In genomic region chr1:8465692-8466091, GRCh38 we compare ENCODE assay signal across 13 cellular contexts.
A peak's percentile ranks its signal among the peaks of the same experiment; 100 is the strongest.
DNase-seq lines count a peak whose midpoint lies in the region; ATAC-seq and TF ChIP-seq lines count a peak whose summit lies in the region.
"Had no signal": no experiment of that assay in that cellular context is flagged by ENCODE, and none has a peak within 500 bp of the region (broad histone marks: within the 10 kb centered on the region; RNA-seq: fewer than 3 reads in every experiment).

No MANE protein-coding gene starts in this region.

- H3K27me3 Mint-ChIP-seq in CD8-positive, alpha-beta T cell (ENCODE audit: low read depth), result no peaks in the 10 kb centered on the region

- peak overlapping the region; percentile 9; the same call in 1 of the 2 replicates for H3K4me3 ChIP-seq in DOHH2 (ENCODE audit: low read length)
- H3K4me3 ChIP-seq in sigmoid colon, result no peak overlapping the region
- no peak overlapping the region for H3K4me3 ChIP-seq in CD8-positive, alpha-beta T cell (ENCODE audit: low read depth, low read length)

- no peaks in the 10 kb centered on the region for H3K27me3 ChIP-seq in DOHH2 (ENCODE audit: control insufficient read depth, low read length)
- H3K27me3 ChIP-seq in sigmoid colon, result no peaks in the 10 kb centered on the region
- H3K27me3 ChIP-seq in CD8-positive, alpha-beta T cell (ENCODE audit: insufficient read depth, low read length), result no peaks in the 10 kb centered on the region

- no peaks in the 10 kb centered on the region for H3K9me3 Mint-ChIP-seq in CD8-positive, alpha-beta T cell

- H3K36me3 ChIP-seq in DOHH2 (ENCODE audit: control insufficient read depth, low read length) (peaks cover 30% of the 10 kb centered on the region), sigmoid colon (no peaks in the 10 kb centered on the region)
- H3K36me3 ChIP-seq in CD8-positive, alpha-beta T cell (ENCODE audit: insufficient read depth, low read length), result no peaks in the 10 kb centered on the region

- ATAC-seq in GM18873 (IDR thresholded peaks at IDR 0.05; ENCODE audit: low FRiP score, unreplicated experiment), result no peak
- ATAC-seq in HG02759 (IDR thresholded peaks at IDR 0.05; ENCODE audit: unreplicated experiment), result no peak
- ATAC-seq in CD8-positive, alpha-beta T cell, result no peak
- ATAC-seq: stimulated activated naive CD8-positive, alpha-beta T cell treated with anti-CD3 and anti-CD28 coated beads, Interleukin-15, Interleukin-2, amounts not matched to agents 100 U/mL and 50 U/mL, for 24 hours had no signal

- WGBS in sigmoid colon, 2 donors, result 74 to 87% methylated on average over 13 of the region's 13 CpGs

- H3K36me3 Mint-ChIP-seq in CD8-positive, alpha-beta T cell, result peaks cover 27% of the 10 kb centered on the region

- H3K4me1 ChIP-seq in DOHH2 (ENCODE audit: control insufficient read depth, low read length), result peaks cover 64% of the 10 kb centered on the region
- peaks cover 0 to 66% (median 60%) of the 10 kb centered on the region in 4 donors for H3K4me1 ChIP-seq in sigmoid colon
- peaks cover 25% of the 10 kb centered on the region for H3K4me1 ChIP-seq in CD8-positive, alpha-beta T cell (ENCODE audit: insufficient read depth, low read length)

- TF ChIP-seq CTCF in DOHH2 (IDR thresholded peaks at IDR 0.05; ENCODE audit: low read depth, low read length, poor library complexity, severe bottlenecking), result no peak
- no peak for TF ChIP-seq CTCF in VCaP (conservative IDR thresholded peaks at IDR 0.05)
- TF ChIP-seq CTCF in sigmoid colon (IDR thresholded peaks at IDR 0.05), result no peak
- no peak for TF ChIP-seq CTCF in CD8-positive, alpha-beta T cell (IDR thresholded peaks at IDR 0.05)

- no peak for TF ChIP-seq POLR2A in sigmoid colon (IDR thresholded peaks at IDR 0.05)

- no peak for TF ChIP-seq EP300 in sigmoid colon (IDR thresholded peaks at IDR 0.05)

- H3K9me3 ChIP-seq in DOHH2 (ENCODE audit: control insufficient read depth, insufficient read depth, low read length) (no peaks in the 10 kb centered on the region), sigmoid colon (no peaks in the 10 kb centered on the region)
- no peaks in the 10 kb centered on the region for H3K9me3 ChIP-seq in CD8-positive, alpha-beta T cell (ENCODE audit: low read length)

- H3K79me2 ChIP-seq in DOHH2 (ENCODE audit: control insufficient read depth, low read length), result peaks cover 12% of the 10 kb centered on the region

- H3K27ac ChIP-seq in DOHH2 (ENCODE audit: low read depth, low read length), result no peak overlapping the region
- peak overlapping the region; percentile 95 for H3K27ac ChIP-seq in VCaP
- H3K27ac ChIP-seq in sigmoid colon, result peak overlapping the region; percentile 37 to 86 (median 80)
- H3K27ac ChIP-seq in CD8-positive, alpha-beta T cell (ENCODE audit: low read depth, low read length), result no peak overlapping the region

- peaks cover 6% of the 10 kb centered on the region for H3F3A ChIP-seq in DOHH2 (ENCODE audit: control insufficient read depth, insufficient read depth)

- CTCF ChIA-PET in CD8-positive, alpha-beta T cell (lab: Charles Lee), result no interaction called here

- no peak overlapping the region for H3K4me3 Mint-ChIP-seq in CD8-positive, alpha-beta T cell

- H4K20me1 ChIP-seq in DOHH2 (ENCODE audit: control insufficient read depth, insufficient read depth, low read depth, low read length), result no peaks in the 10 kb centered on the region

- POLR2A ChIA-PET in CD8-positive, alpha-beta T cell (lab: Charles Lee), result interaction anchor here (0.9 kb wide), 1 partner anchor 13 kb away, joined by 3 read pairs; no protein-coding TSS in a partner anchor

- H3K4me2 ChIP-seq in DOHH2 (ENCODE audit: low read length), result peak overlapping the region; percentile 43

- H3K9me2 ChIP-seq in DOHH2 (replicated peaks; ENCODE audit: control insufficient read depth, low read length), result no peaks in the 10 kb centered on the region

- DNase-seq in globus pallidus (ENCODE audit: low spot score) (peak; percentile 46), sigmoid colon (no peak), NCI-H1105 treated with DMSO at 0.1 percent for 48 hours (lab: John Stamatoyannopoulos, UW) (no peak)
- DNase-seq in CD8-positive, alpha-beta T cell, result no peak
- DNase-seq: NCI-H2081 treated with DMSO at 0.1 percent for 48 hours; NCI-H69; occipital lobe; stimulated activated naive CD8-positive, alpha-beta T cell treated with anti-CD3 and anti-CD28 coated beads, Interleukin-15, Interleukin-2, amounts not matched to agents 100 U/mL and 50 U/mL, for 24 hours; T-helper 1 cell had no signal

- no peak overlapping the region for H3K27ac Mint-ChIP-seq in CD8-positive, alpha-beta T cell

- intact Hi-C loops in sigmoid colon (cut with DNase I), result loop anchor here (2.0 kb wide), 1 partner anchor 383 kb away; no protein-coding TSS in a partner anchor
- intact Hi-C loops in CD8-positive, alpha-beta T cell (cut with DNase I, micrococcal nuclease), result no loop called here

- peaks cover 26% of the 10 kb centered on the region for H3K4me1 Mint-ChIP-seq in CD8-positive, alpha-beta T cell (ENCODE audit: low read depth)

Comparison
In these comparisons a context has a peak if more than half of its experiments do, and no peak if none do; other contexts are left out.
1. H3K27ac ChIP-seq: peak in VCaP (single experiment) and sigmoid colon (4 of 4); none in DOHH2 (single experiment) and CD8-positive, alpha-beta T cell (single experiment).